9 cellular contexts compared by ENCODE assay signal in the genomic region with DNA sequence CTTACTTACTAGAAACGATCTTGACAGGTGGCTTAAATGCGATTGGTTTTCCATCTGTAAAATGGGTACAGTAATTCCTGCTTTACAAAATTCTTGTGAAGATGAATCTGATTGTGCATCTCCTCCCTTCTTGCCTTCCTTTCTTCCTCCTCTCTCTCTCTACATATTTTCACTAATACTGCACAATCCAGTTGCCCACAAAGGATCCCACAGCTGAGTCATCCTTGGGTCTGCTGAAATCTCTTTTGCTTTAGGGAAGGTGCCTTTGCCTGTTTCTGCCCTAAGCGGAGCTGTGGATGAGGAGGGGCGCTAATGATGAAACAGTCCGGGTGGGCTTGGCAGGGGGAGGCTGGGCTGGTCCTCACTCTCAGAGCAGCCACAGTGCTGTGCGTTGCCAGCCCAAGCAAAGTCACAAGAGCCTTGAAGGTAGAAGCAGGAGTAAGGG. TPM values are rescaled to one million over a fixed set of nuclear protein-coding genes. Genes with fewer than 3 reads are reported as not detected.
A peak's percentile ranks its signal among the peaks of the same experiment; 100 is the strongest.
DNase-seq lines count a peak whose midpoint lies in the region; ATAC-seq and TF ChIP-seq lines count a peak whose summit lies in the region.
"Had no signal": no experiment of that assay in that cellular context is flagged by ENCODE, and none has a peak within 500 bp of the region (broad histone marks: within the 10 kb centered on the region; RNA-seq: fewer than 3 reads in every experiment).

No MANE protein-coding gene starts in this region.

- POLR2A ChIA-PET in RWPE1 (lab: Yijun Ruan, JAX; ENCODE audit: low non-redundant PET) = interaction anchor here (0.9 to 1.3 kb wide), 2 partner anchors 26 to 36 kb away, joined by 3 to 4 read pairs; no protein-coding TSS in a partner anchor

- no peaks in the 10 kb centered on the region for H3K36me3 ChIP-seq in esophagus squamous epithelium

- CTCF ChIA-PET in RWPE1 (lab: Yijun Ruan, JAX) = interaction anchor here (0.9 kb wide), 1 partner anchor 20 kb away, joined by 5 read pairs; no protein-coding TSS in a partner anchor

- peaks cover 8 to 10% (median 9%) of the 10 kb centered on the region in 3 donors for H3K27me3 Mint-ChIP-seq in immature natural killer cell (ENCODE audit: low read depth in 3 of 3)

- H3K9me3 ChIP-seq in esophagus squamous epithelium = no peaks in the 10 kb centered on the region

- no peaks in the 10 kb centered on the region for H3K27me3 ChIP-seq in esophagus squamous epithelium

- TF ChIP-seq POLR2A in esophagus squamous epithelium (IDR thresholded peaks at IDR 0.05) = no peak

- intact Hi-C loops in esophagus squamous epithelium (cut with DNase I) (no loop called here), sciatic nerve (cut with DNase I) (no loop called here)

- no peak overlapping the region for H3K4me3 ChIP-seq in esophagus squamous epithelium

- WGBS in esophagus squamous epithelium, 2 donors = 25 to 46% methylated on average over 3 of the region's 6 CpGs

- peaks cover 0 to under 1% (median 0%) of the 10 kb centered on the region in 3 donors for H3K36me3 Mint-ChIP-seq in immature natural killer cell
- H3K36me3 Mint-ChIP-seq: activated CD4-positive, alpha-beta memory T cell treated with anti-CD3 and anti-CD28 coated beads for 36 hours had no signal

- peaks cover 52 to 75% (median 58%) of the 10 kb centered on the region in 3 donors for H3K4me1 ChIP-seq in esophagus squamous epithelium

- no peak overlapping the region for H3K27ac Mint-ChIP-seq in immature natural killer cell
- H3K27ac Mint-ChIP-seq: activated CD4-positive, alpha-beta memory T cell treated with anti-CD3 and anti-CD28 coated beads for 36 hours had no signal

- no peak overlapping the region for H3K4me3 Mint-ChIP-seq in immature natural killer cell
- H3K4me3 Mint-ChIP-seq: activated CD4-positive, alpha-beta memory T cell treated with anti-CD3 and anti-CD28 coated beads for 36 hours had no signal

- ATAC-seq in sciatic nerve (peak; percentile 22), GM21367 (IDR thresholded peaks at IDR 0.05; ENCODE audit: unreplicated experiment) (no peak), HG03095 (IDR thresholded peaks at IDR 0.05; ENCODE audit: unreplicated experiment) (no peak)

- DNase-seq in ELF-1 (ENCODE audit: low read depth, low spot score) (peak; percentile 78), RWPE1 (ENCODE audit: low spot score) (peak; percentile 73), esophagus squamous epithelium (lab: John Stamatoyannopoulos, UW) (no peak), sciatic nerve (ENCODE audit: low spot score) (peak; percentile 45), iPS-NIHi7 (ENCODE audit: extremely low spot score) (no peak), immature natural killer cell (no peak)
- DNase-seq: activated CD4-positive, alpha-beta memory T cell treated with anti-CD3 and anti-CD28 coated beads for 36 hours had no signal

- H3K27ac ChIP-seq in RWPE1 (peak overlapping the region; percentile 99), esophagus squamous epithelium (peak overlapping the region; percentile 61 to 89 (median 72))

- H3K9me3 Mint-ChIP-seq in immature natural killer cell = no peaks in the 10 kb centered on the region
- H3K9me3 Mint-ChIP-seq: activated CD4-positive, alpha-beta memory T cell treated with anti-CD3 and anti-CD28 coated beads for 36 hours had no signal

- TF ChIP-seq CTCF in RWPE1 (conservative IDR thresholded peaks at IDR 0.05; ENCODE audit: low read depth) (no peak), esophagus squamous epithelium (IDR thresholded peaks at IDR 0.05) (no peak)

- H3K4me1 Mint-ChIP-seq in immature natural killer cell = no peaks in the 10 kb centered on the region

RNA-seq across cellular contexts. Expression of a gene that starts 46.1 kb away (rescaled TPM):
- 10 to 100 TPM; 54.5 to 99.0 (median 59.1) TPM for total RNA-seq in esophagus squamous epithelium
- total RNA-seq in sciatic nerve = 158 TPM
- not detected for polyA plus RNA-seq in immature natural killer cell

Comparison
In these comparisons a context has a peak if more than half of its experiments do, and no peak if none do; other contexts are left out.
1. DNase-seq: peak in ELF-1 (single experiment), RWPE1 (single experiment) and sciatic nerve (single experiment); none in esophagus squamous epithelium (single experiment), iPS-NIHi7 (single experiment) and immature natural killer cell (0 of 3).